11 cellular contexts compared by ENCODE assay signal in genomic region chr7:55177589-55178261, GRCh38.
A peak's percentile ranks its signal among the peaks of the same experiment; 100 is the strongest.
DNase-seq lines count a peak whose midpoint lies in the region; ATAC-seq, FAIRE-seq and TF ChIP-seq lines count a peak whose summit lies in the region.
"Had no signal": no experiment of that assay in that cellular context is flagged by ENCODE, and none has a peak within 500 bp of the region (broad histone marks: within the 10 kb centered on the region; RNA-seq: fewer than 3 reads in every experiment).

No MANE protein-coding gene starts in this region.

- H3K27ac ChIP-seq in astrocyte (ENCODE audit: low read depth, low read length) = peak overlapping the region; percentile 79
- peak overlapping the region in 3 of 4 donors; percentile 10 to 79 (median 57) for H3K27ac ChIP-seq in upper lobe of left lung
- H3K27ac ChIP-seq in naive thymus-derived CD4-positive, alpha-beta T cell (ENCODE audit: low read depth, low read length) = no peak overlapping the region

- H3K4me2 ChIP-seq in astrocyte (ENCODE audit: low read length) = peak overlapping the region; percentile 73

- ATAC-seq in upper lobe of left lung (ENCODE audit: low FRiP score in 2 of 2) = peak in 1 of 2 donors; percentile 7
- no peak for ATAC-seq in naive thymus-derived CD4-positive, alpha-beta T cell

- intact Hi-C loops in naive thymus-derived CD4-positive, alpha-beta T cell (cut with micrococcal nuclease) = no loop called here

- peak overlapping the region; percentile 68 for H3K9ac ChIP-seq in astrocyte (ENCODE audit: low read length)

- H3K27me3 ChIP-seq in astrocyte (ENCODE audit: insufficient read depth, low read length) = no peaks in the 10 kb centered on the region
- no peaks in the 10 kb centered on the region for H3K27me3 ChIP-seq in upper lobe of left lung
- H3K27me3 ChIP-seq in naive thymus-derived CD4-positive, alpha-beta T cell (ENCODE audit: control insufficient read depth in 2 of 2, insufficient read depth in 2 of 2, low read length in 2 of 2) = no peaks in the 10 kb centered on the region

- no peak overlapping the region for H2AFZ ChIP-seq in astrocyte (ENCODE audit: low read depth, low read length)

- H3K27ac Mint-ChIP-seq in astrocyte (ENCODE audit: unreplicated experiment) (no peak overlapping the region), nephron progenitor cell (peak overlapping the region; percentile 92)
- H3K27ac Mint-ChIP-seq in naive thymus-derived CD4-positive, alpha-beta T cell = no peak overlapping the region
- H3K27ac Mint-ChIP-seq: naive B cell had no signal

- peaks cover 3% of the 10 kb centered on the region for H3K27me3 Mint-ChIP-seq in astrocyte (ENCODE audit: low read depth, unreplicated experiment)
- H3K27me3 Mint-ChIP-seq in nephron progenitor cell (ENCODE audit: low read depth, poor library complexity) = peaks cover 6% of the 10 kb centered on the region
- H3K27me3 Mint-ChIP-seq in naive thymus-derived CD4-positive, alpha-beta T cell = peaks cover 0 to 11% (median 4%) of the 10 kb centered on the region in 5 donors

- peaks cover 16% of the 10 kb centered on the region for H4K20me1 ChIP-seq in astrocyte (ENCODE audit: insufficient read depth, low read length)

- no peak overlapping the region for H3K4me3 Mint-ChIP-seq in astrocyte (ENCODE audit: unreplicated experiment)
- H3K4me3 Mint-ChIP-seq in nephron progenitor cell = no peak overlapping the region
- no peak overlapping the region for H3K4me3 Mint-ChIP-seq in naive thymus-derived CD4-positive, alpha-beta T cell
- H3K4me3 Mint-ChIP-seq: central memory CD8-positive, alpha-beta T cell; naive B cell had no signal

- 46 to 70% methylated on average over 15 to 18 of the region's 18 CpGs for WGBS in upper lobe of left lung, 2 donors

- H3K36me3 ChIP-seq in astrocyte (ENCODE audit: insufficient read depth, low read length) = peaks cover 45% of the 10 kb centered on the region
- H3K36me3 ChIP-seq in upper lobe of left lung = peaks cover 25 to 84% (median 49%) of the 10 kb centered on the region in 4 donors
- H3K36me3 ChIP-seq in naive thymus-derived CD4-positive, alpha-beta T cell (ENCODE audit: control insufficient read depth in 2 of 3, insufficient read depth in 3 of 3, low read length in 3 of 3) = no peaks in the 10 kb centered on the region

- POLR2A ChIA-PET in naive thymus-derived CD4-positive, alpha-beta T cell (lab: Charles Lee) = no interaction called here

- no peaks in the 10 kb centered on the region for H3K79me2 ChIP-seq in astrocyte (ENCODE audit: insufficient read depth, low read length)

- no peak for FAIRE-seq in astrocyte (lab: Jason Lieb, UNC)

- H3K36me3 Mint-ChIP-seq in astrocyte (ENCODE audit: low read depth, unreplicated experiment) = peaks cover 15% of the 10 kb centered on the region
- no peaks in the 10 kb centered on the region for H3K36me3 Mint-ChIP-seq in nephron progenitor cell (ENCODE audit: low read depth)
- no peaks in the 10 kb centered on the region for H3K36me3 Mint-ChIP-seq in naive thymus-derived CD4-positive, alpha-beta T cell
- H3K36me3 Mint-ChIP-seq: naive B cell had no signal

- no peak for TF ChIP-seq POLR2A in upper lobe of left lung (IDR thresholded peaks at IDR 0.05)

- TF ChIP-seq CTCF in astrocyte (IDR thresholded peaks at IDR 0.05; ENCODE audit: insufficient read depth, low read depth, low read length) (no peak), fibroblast of the aortic adventitia (IDR thresholded peaks at IDR 0.05; ENCODE audit: insufficient read depth, low read length) (no peak), nephron progenitor cell (IDR thresholded peaks at IDR 0.05) (no peak), upper lobe of left lung (IDR thresholded peaks at IDR 0.05) (no peak)

- H3K4me1 ChIP-seq in astrocyte (ENCODE audit: insufficient read depth, low read length) = peaks cover 17% of the 10 kb centered on the region
- H3K4me1 ChIP-seq in upper lobe of left lung = peaks cover 7 to 25% (median 13%) of the 10 kb centered on the region in 4 donors
- no peaks in the 10 kb centered on the region for H3K4me1 ChIP-seq in naive thymus-derived CD4-positive, alpha-beta T cell (ENCODE audit: control insufficient read depth in 2 of 2, insufficient read depth in 2 of 2, low read length in 2 of 2)

- peak; percentile 53 for DNase-seq in astrocyte (ENCODE audit: low read depth)
- peak; percentile 54 for DNase-seq in fibroblast of the aortic adventitia (ENCODE audit: low read depth)
- no peak for DNase-seq in nephron progenitor cell
- DNase-seq in upper lobe of left lung = no peak
- DNase-seq in naive thymus-derived CD4-positive, alpha-beta T cell = no peak
- no peak for DNase-seq in cortex of kidney (lab: John Stamatoyannopoulos, UW)
- no peak for DNase-seq in NCI-H2227 (lab: John Stamatoyannopoulos, UW; ENCODE audit: unreplicated experiment)
- DNase-seq: activated T-cell treated with anti-CD3 and anti-CD28 coated beads, Interleukin-2, amount 50 U/mL, for 1 hour; naive B cell; stimulated activated CD4-positive, alpha-beta T cell treated with anti-CD3 and anti-CD28 coated beads, Interleukin-2, amount 100 ng/mL, for 48 hours had no signal

- CTCF ChIA-PET in naive thymus-derived CD4-positive, alpha-beta T cell (lab: Charles Lee) = no interaction called here

- no peaks in the 10 kb centered on the region for H3K9me3 Mint-ChIP-seq in astrocyte (ENCODE audit: unreplicated experiment)
- H3K9me3 Mint-ChIP-seq in nephron progenitor cell = no peaks in the 10 kb centered on the region
- peaks cover 0 to 1% (median 0%) of the 10 kb centered on the region in 11 donors for H3K9me3 Mint-ChIP-seq in naive thymus-derived CD4-positive, alpha-beta T cell
- H3K9me3 Mint-ChIP-seq: central memory CD8-positive, alpha-beta T cell had no signal

- H3K9me3 ChIP-seq in astrocyte (ENCODE audit: insufficient read depth, low read depth, low read length) = no peaks in the 10 kb centered on the region
- no peaks in the 10 kb centered on the region for H3K9me3 ChIP-seq in upper lobe of left lung
- no peaks in the 10 kb centered on the region for H3K9me3 ChIP-seq in naive thymus-derived CD4-positive, alpha-beta T cell (ENCODE audit: control insufficient read depth in 2 of 3, low read length in 3 of 3)

- peaks cover 15% of the 10 kb centered on the region for H3K4me1 Mint-ChIP-seq in astrocyte (ENCODE audit: low read depth, unreplicated experiment)
- H3K4me1 Mint-ChIP-seq in nephron progenitor cell = peaks cover 48% of the 10 kb centered on the region
- no peaks in the 10 kb centered on the region for H3K4me1 Mint-ChIP-seq in naive thymus-derived CD4-positive, alpha-beta T cell
- H3K4me1 Mint-ChIP-seq: central memory CD8-positive, alpha-beta T cell; naive B cell had no signal

- H3K4me3 ChIP-seq in astrocyte (ENCODE audit: insufficient read depth, low read depth, low read length) = no peak overlapping the region
- no peak overlapping the region for H3K4me3 ChIP-seq in fibroblast of the aortic adventitia (ENCODE audit: low read depth, low read length)
- H3K4me3 ChIP-seq in upper lobe of left lung = no peak overlapping the region
- no peak overlapping the region for H3K4me3 ChIP-seq in naive thymus-derived CD4-positive, alpha-beta T cell (ENCODE audit: low read length)

- TF ChIP-seq EP300 in upper lobe of left lung (IDR thresholded peaks at IDR 0.05) = no peak

Comparison
In these comparisons a context has a peak if more than half of its experiments do, and no peak if none do; other contexts are left out.
1. DNase-seq: peak in astrocyte (single experiment) and fibroblast of the aortic adventitia (single experiment); none in nephron progenitor cell (single experiment), upper lobe of left lung (0 of 2), naive thymus-derived CD4-positive, alpha-beta T cell (0 of 9), cortex of kidney (single experiment) and NCI-H2227 (single experiment).